ENCODE assay signal across 16 cellular contexts in the genomic region with DNA sequence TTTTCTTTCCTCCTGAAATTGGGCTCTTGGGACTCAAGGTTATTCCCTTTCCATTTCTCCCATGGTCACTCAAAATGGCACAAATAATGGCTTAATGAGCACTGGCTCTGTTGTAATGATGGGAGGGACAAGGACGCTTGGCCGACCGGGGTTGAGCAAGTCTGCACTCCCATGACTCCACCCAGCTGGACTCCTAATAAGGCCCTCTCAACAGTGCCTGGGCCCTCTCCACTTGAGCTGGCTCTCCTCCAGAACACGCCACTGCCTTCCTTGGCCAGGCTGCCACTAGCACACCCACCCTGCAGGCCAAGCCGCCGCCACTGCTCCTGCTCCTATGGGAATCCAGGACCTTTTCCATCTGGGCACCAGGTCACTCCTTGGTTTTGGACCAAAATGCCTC. TPM values are rescaled to one million over a fixed set of nuclear protein-coding genes. Genes with fewer than 3 reads are reported as not detected.
DNase-seq lines count a peak whose midpoint lies in the region; ATAC-seq, FAIRE-seq and TF ChIP-seq lines count a peak whose summit lies in the region.
"Had no signal": no experiment of that assay in that cellular context is flagged by ENCODE, and none has a peak within 500 bp of the region (broad histone marks: within the 10 kb centered on the region; RNA-seq: fewer than 3 reads in every experiment).

No MANE protein-coding gene starts in this region.

- FAIRE-seq in kidney (lab: Jason Lieb, UNC) = no peak
- FAIRE-seq: islet of Langerhans had no signal

- H3K9ac ChIP-seq in colonic mucosa (ENCODE audit: low read depth in 2 of 2, low read length in 2 of 2) (no peak overlapping the region), kidney (ENCODE audit: low read length in 2 of 2) (no peak overlapping the region)

- H3K36me3 Mint-ChIP-seq in HFFc6 (ENCODE audit: low read depth) = no peaks in the 10 kb centered on the region
- H3K36me3 Mint-ChIP-seq: activated naive CD4-positive, alpha-beta T cell treated with anti-CD3 and anti-CD28 coated beads, Interleukin-2, amount 10 ng/mL, durations not matched to agents 7 days and 5 days; IgD-negative memory B cell had no signal

- DNase-seq in NCI-H1105 treated with DMSO at 0.1 percent for 48 hours (lab: John Stamatoyannopoulos, UW) (peak; percentile 46), colonic mucosa (peak; percentile 54), kidney (peak; percentile 80), sigmoid colon (peak; percentile 98), NAMALWA (ENCODE audit: low spot score) (no peak), HFFc6 (no peak)
- DNase-seq: activated CD8-positive, alpha-beta T cell treated with anti-CD3 and anti-CD28 coated beads, Interleukin-2, amount 10 ng/mL, durations not matched to agents 7 days and 5 days; activated naive CD4-positive, alpha-beta T cell treated with anti-CD3 and anti-CD28 coated beads, Interleukin-2, amount 10 ng/mL, durations not matched to agents 7 days and 5 days; NCI-H2107; PC-9; stimulated activated CD4-positive, alpha-beta T cell treated with anti-CD3 and anti-CD28 coated beads, Interleukin-1b, Interleukin-23, amount 100 ng/mL, for 48 hours; T-helper 2 cell had no signal

- ATAC-seq in GM18868 (IDR thresholded peaks at IDR 0.05; ENCODE audit: unreplicated experiment) = no peak
- no peak for ATAC-seq in GM21423 (IDR thresholded peaks at IDR 0.05; ENCODE audit: unreplicated experiment)
- ATAC-seq: activated CD8-positive, alpha-beta T cell treated with anti-CD3 and anti-CD28 coated beads, Interleukin-2, amount 10 ng/mL, durations not matched to agents 7 days and 5 days had no signal

- H3K27me3 Mint-ChIP-seq in HFFc6 (ENCODE audit: insufficient read depth) = peaks cover 44% of the 10 kb centered on the region

- no peaks in the 10 kb centered on the region for H3K27me3 ChIP-seq in colonic mucosa
- H3K27me3 ChIP-seq in sigmoid colon = no peaks in the 10 kb centered on the region

- H3K36me3 ChIP-seq in colonic mucosa (no peaks in the 10 kb centered on the region), kidney (ENCODE audit: control insufficient read depth in 1 of 2, insufficient read depth in 2 of 2, low read length in 2 of 2) (no peaks in the 10 kb centered on the region), sigmoid colon (no peaks in the 10 kb centered on the region)

- no peak for TF ChIP-seq POLR2A in sigmoid colon (IDR thresholded peaks at IDR 0.05)

- TF ChIP-seq EP300 in sigmoid colon (IDR thresholded peaks at IDR 0.05) = no peak

- no peak overlapping the region for H3K4me3 Mint-ChIP-seq in HFFc6
- H3K4me3 Mint-ChIP-seq: activated CD8-positive, alpha-beta T cell treated with anti-CD3 and anti-CD28 coated beads, Interleukin-2, amount 10 ng/mL, durations not matched to agents 7 days and 5 days; activated naive CD4-positive, alpha-beta T cell treated with anti-CD3 and anti-CD28 coated beads, Interleukin-2, amount 10 ng/mL, durations not matched to agents 7 days and 5 days; IgD-negative memory B cell had no signal

- H3K27ac ChIP-seq in colonic mucosa (no peak overlapping the region), kidney (ENCODE audit: low read depth in 2 of 2, low read length in 2 of 2) (peak overlapping the region in 1 of 2 donors; percentile 22), sigmoid colon (peak overlapping the region; percentile 87 to 93 (median 91))
- H3K27ac ChIP-seq: PC-9 had no signal

- no peaks in the 10 kb centered on the region for H3K4me1 ChIP-seq in colonic mucosa
- peaks cover 24 to 30% of the 10 kb centered on the region in 2 donors for H3K4me1 ChIP-seq in kidney (ENCODE audit: control insufficient read depth in 1 of 2, insufficient read depth in 1 of 2, low read depth in 1 of 2, low read length in 2 of 2)
- peaks cover 0 to 91% (median 85%) of the 10 kb centered on the region in 4 donors for H3K4me1 ChIP-seq in sigmoid colon

- intact Hi-C loops in colonic mucosa (cut with DNase I) (no loop called here), kidney (cut with DNase I) (no loop called here), sigmoid colon (cut with DNase I) (loop anchor here (5.0 kb wide), 1 partner anchor 34 kb away; no protein-coding TSS in a partner anchor)

- no peaks in the 10 kb centered on the region for H3K9me3 ChIP-seq in colonic mucosa
- H3K9me3 ChIP-seq in kidney (ENCODE audit: control insufficient read depth in 1 of 2, low read length in 2 of 2) = no peaks in the 10 kb centered on the region
- no peaks in the 10 kb centered on the region for H3K9me3 ChIP-seq in sigmoid colon

- H3K27ac Mint-ChIP-seq in HFFc6 = no peak overlapping the region
- H3K27ac Mint-ChIP-seq: activated CD8-positive, alpha-beta T cell treated with anti-CD3 and anti-CD28 coated beads, Interleukin-2, amount 10 ng/mL, durations not matched to agents 7 days and 5 days; activated naive CD4-positive, alpha-beta T cell treated with anti-CD3 and anti-CD28 coated beads, Interleukin-2, amount 10 ng/mL, durations not matched to agents 7 days and 5 days had no signal

- no peak for TF ChIP-seq CTCF in colonic mucosa (IDR thresholded peaks at IDR 0.05)
- TF ChIP-seq CTCF in kidney (IDR thresholded peaks at IDR 0.05; ENCODE audit: borderline replicate concordance, extremely low read depth, insufficient read depth) = no peak
- TF ChIP-seq CTCF in sigmoid colon (IDR thresholded peaks at IDR 0.05) = no peak
- TF ChIP-seq CTCF in HFFc6 (IDR thresholded peaks at IDR 0.05) = no peak

- no peaks in the 10 kb centered on the region for H3K4me1 Mint-ChIP-seq in HFFc6 (ENCODE audit: low read depth)
- H3K4me1 Mint-ChIP-seq: activated naive CD4-positive, alpha-beta T cell treated with anti-CD3 and anti-CD28 coated beads, Interleukin-2, amount 10 ng/mL, durations not matched to agents 7 days and 5 days; IgD-negative memory B cell had no signal

- no peaks in the 10 kb centered on the region for H3K9me3 Mint-ChIP-seq in HFFc6
- H3K9me3 Mint-ChIP-seq: activated naive CD4-positive, alpha-beta T cell treated with anti-CD3 and anti-CD28 coated beads, Interleukin-2, amount 10 ng/mL, durations not matched to agents 7 days and 5 days; IgD-negative memory B cell had no signal

- H3K4me3 ChIP-seq in colonic mucosa = no peak overlapping the region
- no peak overlapping the region for H3K4me3 ChIP-seq in kidney (ENCODE audit: low read length in 2 of 2)
- no peak overlapping the region for H3K4me3 ChIP-seq in sigmoid colon
- H3K4me3 ChIP-seq: PC-9 had no signal

- WGBS in sigmoid colon, 2 donors = 73 to 80% methylated on average over 6 of the region's 6 CpGs

RNA-seq across cellular contexts. Expression of gene ADCY5, which starts 42.3 kb away (rescaled TPM):
- total RNA-seq in colonic mucosa (1 to 10 TPM; 5.6 to 7.8 TPM), kidney (33.6 TPM), sigmoid colon (10 to 100 TPM; 39.5 to 84.4 (median 62.2) TPM)
- polyA plus RNA-seq in kidney (ENCODE audit: insufficient read depth, low read depth, low replicate concordance) (7.1 TPM), sigmoid colon (1 to 10 TPM; 1.4 to 9.9 (median 5.4) TPM)
- total RNA-seq in HFFc6 (2021; fragmentation: NEBNext Ultra II Directional; extraction: Animal tissue kit (Norgen Biotek cat#: 25700)) = under 1 TPM; 0.09 to 0.95 (median 0.19) TPM
- total RNA-seq: activated CD8-positive, alpha-beta T cell treated with anti-CD3 and anti-CD28 coated beads, Interleukin-2, amount 10 ng/mL, durations not matched to agents 7 days and 5 days had no signal
- polyA plus RNA-seq: IgD-negative memory B cell had no signal

Comparison
In these comparisons a context has a peak if more than half of its experiments do, and no peak if none do; other contexts are left out.
1. DNase-seq: peak in NCI-H1105 treated with DMSO at 0.1 percent for 48 hours (single experiment), colonic mucosa (single experiment), kidney (single experiment) and sigmoid colon (single experiment); none in NAMALWA (single experiment) and HFFc6 (single experiment).